In genomic region chr1:38571726-38572125, GRCh38 we compare ENCODE assay signal across 15 cellular contexts.
DNase-seq lines count a peak whose midpoint lies in the region; ATAC-seq and TF ChIP-seq lines count a peak whose summit lies in the region.
"Had no signal": no experiment of that assay in that cellular context is flagged by ENCODE, and none has a peak within 500 bp of the region (broad histone marks: within the 10 kb centered on the region; RNA-seq: fewer than 3 reads in every experiment).

No MANE protein-coding gene starts in this region.

- 13 to 16% (median 16%) methylated on average over 4 of the region's 4 CpGs for WGBS in psoas muscle, 3 donors

- no peak for TF ChIP-seq CTCF in C4-2B (conservative IDR thresholded peaks at IDR 0.05)
- TF ChIP-seq CTCF in LNCaP clone FGC (IDR thresholded peaks at IDR 0.05; ENCODE audit: control insufficient read depth, extremely low read depth, insufficient read depth) = peak; percentile 43
- TF ChIP-seq CTCF in psoas muscle (IDR thresholded peaks at IDR 0.05) = no peak

- intact Hi-C loops in sciatic nerve (cut with DNase I) (no loop called here), psoas muscle (cut with DNase I) (no loop called here)

- H3K27me3 ChIP-seq in psoas muscle (ENCODE audit: insufficient read depth in 3 of 3, low read length in 2 of 3) = peaks cover 0 to 19% (median 5%) of the 10 kb centered on the region in 3 donors
- H3K27me3 ChIP-seq: SJCRH30 had no signal

- no peaks in the 10 kb centered on the region for H3K36me3 ChIP-seq in psoas muscle (ENCODE audit: insufficient read depth in 1 of 2, low read depth in 1 of 2)
- H3K36me3 ChIP-seq: SJCRH30 had no signal

- TF ChIP-seq POLR2A in erythroblast (IDR thresholded peaks at IDR 0.05; ENCODE audit: low read length) = no peak

- H3K9me3 ChIP-seq in psoas muscle = no peaks in the 10 kb centered on the region
- H3K9me3 ChIP-seq: SJCRH30 had no signal

- peak; percentile 82 for ATAC-seq in sciatic nerve
- no peak for ATAC-seq in psoas muscle

- no peaks in the 10 kb centered on the region for H3K4me1 ChIP-seq in psoas muscle

- DNase-seq in LNCaP clone FGC (ENCODE audit: low read depth) = peak; percentile 94
- peak; percentile 58 for DNase-seq in globus pallidus (ENCODE audit: low spot score)
- no peak for DNase-seq in sciatic nerve (ENCODE audit: low spot score)
- DNase-seq in psoas muscle = no peak
- no peak for DNase-seq in NCI-H1694 (lab: John Stamatoyannopoulos, UW)
- no peak for DNase-seq in RKO (ENCODE audit: low spot score)
- DNase-seq in erythroblast (lab: John Stamatoyannopoulos, UW) = no peak
- DNase-seq: ACHN; CD8-positive, alpha-beta memory T cell; NCI-H1105 treated with DMSO at 0.1 percent for 48 hours; NCI-H187 treated with DMSO at 0.1 percent for 48 hours; NCI-H82; SJCRH30 had no signal

- H3K27ac ChIP-seq in C4-2B (peak overlapping the region; percentile 25), psoas muscle (no peak overlapping the region)
- H3K27ac ChIP-seq: SJCRH30 had no signal

- H3K4me3 ChIP-seq in LNCaP clone FGC (ENCODE audit: low read depth, low read length) (no peak overlapping the region), psoas muscle (no peak overlapping the region)
- H3K4me3 ChIP-seq: K562, SJCRH30 had no signal

Comparison
In these comparisons a context has a peak if more than half of its experiments do, and no peak if none do; other contexts are left out.
1. DNase-seq: peak in LNCaP clone FGC (single experiment) and globus pallidus (single experiment); none in sciatic nerve (single experiment), psoas muscle (0 of 2), NCI-H1694 (single experiment), RKO (single experiment) and erythroblast (0 of 2).